In the genomic region with DNA sequence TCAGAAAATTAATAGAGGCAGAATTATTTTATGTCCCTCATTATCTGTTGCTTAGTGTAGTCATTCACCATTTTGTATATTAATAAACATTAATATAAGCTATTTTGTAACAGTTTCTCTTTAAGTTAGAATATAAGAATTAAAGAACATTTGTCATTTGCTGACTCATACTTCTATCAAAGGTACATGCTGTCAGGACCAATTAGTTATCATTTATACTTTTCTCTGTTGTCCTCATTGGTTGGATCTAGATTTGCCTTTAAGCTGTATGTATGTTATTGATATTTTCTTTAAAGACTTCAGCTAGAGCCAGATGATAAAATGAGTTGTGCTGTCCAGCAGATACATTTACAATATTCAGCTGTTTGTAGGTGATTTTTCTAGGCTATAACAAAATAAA, we compare ENCODE assay signal across 3 cellular contexts.
TF ChIP-seq lines count a peak whose summit lies in the region.

No MANE protein-coding gene starts in this region.

TF ChIP-seq in SK-N-SH, 30 proteins besides CTCF, POLR2A, EP300 and RAD21 (continued from another document):
- TF ChIP-seq, protein P1, sequence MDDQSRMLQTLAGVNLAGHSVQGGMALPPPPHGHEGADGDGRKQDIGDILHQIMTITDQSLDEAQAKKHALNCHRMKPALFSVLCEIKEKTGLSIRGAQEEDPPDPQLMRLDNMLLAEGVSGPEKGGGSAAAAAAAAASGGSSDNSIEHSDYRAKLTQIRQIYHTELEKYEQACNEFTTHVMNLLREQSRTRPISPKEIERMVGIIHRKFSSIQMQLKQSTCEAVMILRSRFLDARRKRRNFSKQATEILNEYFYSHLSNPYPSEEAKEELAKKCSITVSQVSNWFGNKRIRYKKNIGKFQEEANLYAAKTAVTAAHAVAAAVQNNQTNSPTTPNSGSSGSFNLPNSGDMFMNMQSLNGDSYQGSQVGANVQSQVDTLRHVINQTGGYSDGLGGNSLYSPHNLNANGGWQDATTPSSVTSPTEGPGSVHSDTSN (IDR thresholded peaks at IDR 0.05) = peak; percentile 50

TF ChIP-seq in SK-N-SH treated with all-trans-retinoic acid at 6 μM for 48 hours, 23 proteins besides CTCF, POLR2A, EP300 and RAD21 (continued from another document):
- TF ChIP-seq, protein P2, sequence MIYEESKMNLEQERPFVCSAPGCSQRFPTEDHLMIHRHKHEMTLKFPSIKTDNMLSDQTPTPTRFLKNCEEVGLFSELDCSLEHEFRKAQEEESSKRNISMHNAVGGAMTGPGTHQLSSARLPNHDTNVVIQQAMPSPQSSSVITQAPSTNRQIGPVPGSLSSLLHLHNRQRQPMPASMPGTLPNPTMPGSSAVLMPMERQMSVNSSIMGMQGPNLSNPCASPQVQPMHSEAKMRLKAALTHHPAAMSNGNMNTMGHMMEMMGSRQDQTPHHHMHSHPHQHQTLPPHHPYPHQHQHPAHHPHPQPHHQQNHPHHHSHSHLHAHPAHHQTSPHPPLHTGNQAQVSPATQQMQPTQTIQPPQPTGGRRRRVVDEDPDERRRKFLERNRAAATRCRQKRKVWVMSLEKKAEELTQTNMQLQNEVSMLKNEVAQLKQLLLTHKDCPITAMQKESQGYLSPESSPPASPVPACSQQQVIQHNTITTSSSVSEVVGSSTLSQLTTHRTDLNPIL (CRISPR knock-in tag; IDR thresholded peaks at IDR 0.05; ENCODE audit: low read depth) = no peak
- TF ChIP-seq ZC3H10 (CRISPR knock-in tag; IDR thresholded peaks at IDR 0.05) = no peak
TF ChIP-seq in SK-N-SH treated with all-trans-retinoic acid at 6 μM for 48 hours: peak in this region for 0.

TF ChIP-seq in K562, 482 proteins besides CTCF, POLR2A, EP300 and RAD21 (continued from another document):
- peak; percentile 73 for TF ChIP-seq C11orf30 (IDR thresholded peaks at IDR 0.05; ENCODE audit: low read depth)
- TF ChIP-seq CREB1 (IDR thresholded peaks at IDR 0.05) = no peak
- TF ChIP-seq CREB1 (CRISPR knock-in tag; IDR thresholded peaks at IDR 0.05) = no peak
- TF ChIP-seq PYGO2 (tag; IDR thresholded peaks at IDR 0.05) = no peak
- TF ChIP-seq, protein P3, sequence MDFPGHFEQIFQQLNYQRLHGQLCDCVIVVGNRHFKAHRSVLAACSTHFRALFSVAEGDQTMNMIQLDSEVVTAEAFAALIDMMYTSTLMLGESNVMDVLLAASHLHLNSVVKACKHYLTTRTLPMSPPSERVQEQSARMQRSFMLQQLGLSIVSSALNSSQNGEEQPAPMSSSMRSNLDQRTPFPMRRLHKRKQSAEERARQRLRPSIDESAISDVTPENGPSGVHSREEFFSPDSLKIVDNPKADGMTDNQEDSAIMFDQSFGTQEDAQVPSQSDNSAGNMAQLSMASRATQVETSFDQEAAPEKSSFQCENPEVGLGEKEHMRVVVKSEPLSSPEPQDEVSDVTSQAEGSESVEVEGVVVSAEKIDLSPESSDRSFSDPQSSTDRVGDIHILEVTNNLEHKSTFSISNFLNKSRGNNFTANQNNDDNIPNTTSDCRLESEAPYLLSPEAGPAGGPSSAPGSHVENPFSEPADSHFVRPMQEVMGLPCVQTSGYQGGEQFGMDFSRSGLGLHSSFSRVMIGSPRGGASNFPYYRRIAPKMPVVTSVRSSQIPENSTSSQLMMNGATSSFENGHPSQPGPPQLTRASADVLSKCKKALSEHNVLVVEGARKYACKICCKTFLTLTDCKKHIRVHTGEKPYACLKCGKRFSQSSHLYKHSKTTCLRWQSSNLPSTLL (IDR thresholded peaks at IDR 0.05) = no peak
- no peak for TF ChIP-seq U2AF2 (optimal IDR thresholded peaks at IDR 0.05; ENCODE audit: low read depth, low read length)
- no peak for TF ChIP-seq ZNF644 (tag; IDR thresholded peaks at IDR 0.05; ENCODE audit: low read depth)
- TF ChIP-seq NFE2 (IDR thresholded peaks at IDR 0.05; ENCODE audit: low read depth) = peak; percentile 53
- TF ChIP-seq MAFG (tag; conservative IDR thresholded peaks at IDR 0.05) = peak; percentile 26; the same call in 1 of the 2 replicates
- TF ChIP-seq KDM5B (IDR thresholded peaks at IDR 0.05; ENCODE audit: insufficient replicate concordance, low read depth, low read length) = no peak
- TF ChIP-seq SMAD3 (CRISPR knock-in tag; conservative IDR thresholded peaks at IDR 0.05) = no peak
- TF ChIP-seq KHSRP (IDR thresholded peaks at IDR 0.05) = no peak
- TF ChIP-seq MAFK (IDR thresholded peaks at IDR 0.05; ENCODE audit: low read length) = peak; percentile 43; the same call in 1 of the 2 replicates
- TF ChIP-seq, protein P4, sequence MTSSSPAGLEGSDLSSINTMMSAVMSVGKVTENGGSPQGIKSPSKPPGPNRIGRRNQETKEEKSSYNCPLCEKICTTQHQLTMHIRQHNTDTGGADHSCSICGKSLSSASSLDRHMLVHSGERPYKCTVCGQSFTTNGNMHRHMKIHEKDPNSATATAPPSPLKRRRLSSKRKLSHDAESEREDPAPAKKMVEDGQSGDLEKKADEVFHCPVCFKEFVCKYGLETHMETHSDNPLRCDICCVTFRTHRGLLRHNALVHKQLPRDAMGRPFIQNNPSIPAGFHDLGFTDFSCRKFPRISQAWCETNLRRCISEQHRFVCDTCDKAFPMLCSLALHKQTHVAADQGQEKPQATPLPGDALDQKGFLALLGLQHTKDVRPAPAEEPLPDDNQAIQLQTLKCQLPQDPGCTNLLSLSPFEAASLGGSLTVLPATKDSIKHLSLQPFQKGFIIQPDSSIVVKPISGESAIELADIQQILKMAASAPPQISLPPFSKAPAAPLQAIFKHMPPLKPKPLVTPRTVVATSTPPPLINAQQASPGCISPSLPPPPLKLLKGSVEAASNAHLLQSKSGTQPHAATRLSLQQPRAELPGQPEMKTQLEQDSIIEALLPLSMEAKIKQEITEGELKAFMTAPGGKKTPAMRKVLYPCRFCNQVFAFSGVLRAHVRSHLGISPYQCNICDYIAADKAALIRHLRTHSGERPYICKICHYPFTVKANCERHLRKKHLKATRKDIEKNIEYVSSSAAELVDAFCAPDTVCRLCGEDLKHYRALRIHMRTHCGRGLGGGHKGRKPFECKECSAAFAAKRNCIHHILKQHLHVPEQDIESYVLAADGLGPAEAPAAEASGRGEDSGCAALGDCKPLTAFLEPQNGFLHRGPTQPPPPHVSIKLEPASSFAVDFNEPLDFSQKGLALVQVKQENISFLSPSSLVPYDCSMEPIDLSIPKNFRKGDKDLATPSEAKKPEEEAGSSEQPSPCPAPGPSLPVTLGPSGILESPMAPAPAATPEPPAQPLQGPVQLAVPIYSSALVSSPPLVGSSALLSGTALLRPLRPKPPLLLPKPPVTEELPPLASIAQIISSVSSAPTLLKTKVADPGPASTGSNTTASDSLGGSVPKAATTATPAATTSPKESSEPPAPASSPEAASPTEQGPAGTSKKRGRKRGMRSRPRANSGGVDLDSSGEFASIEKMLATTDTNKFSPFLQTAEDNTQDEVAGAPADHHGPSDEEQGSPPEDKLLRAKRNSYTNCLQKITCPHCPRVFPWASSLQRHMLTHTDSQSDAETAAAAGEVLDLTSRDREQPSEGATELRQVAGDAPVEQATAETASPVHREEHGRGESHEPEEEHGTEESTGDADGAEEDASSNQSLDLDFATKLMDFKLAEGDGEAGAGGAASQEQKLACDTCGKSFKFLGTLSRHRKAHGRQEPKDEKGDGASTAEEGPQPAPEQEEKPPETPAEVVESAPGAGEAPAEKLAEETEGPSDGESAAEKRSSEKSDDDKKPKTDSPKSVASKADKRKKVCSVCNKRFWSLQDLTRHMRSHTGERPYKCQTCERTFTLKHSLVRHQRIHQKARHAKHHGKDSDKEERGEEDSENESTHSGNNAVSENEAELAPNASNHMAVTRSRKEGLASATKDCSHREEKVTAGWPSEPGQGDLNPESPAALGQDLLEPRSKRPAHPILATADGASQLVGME (CRISPR knock-in tag; IDR thresholded peaks at IDR 0.05) = no peak
- TF ChIP-seq CBX8 (IDR thresholded peaks at IDR 0.05; ENCODE audit: borderline replicate concordance, extremely low read depth, low read depth, low read length, poor library complexity, severe bottlenecking) = no peak
- no peak for TF ChIP-seq COPS2 (conservative IDR thresholded peaks at IDR 0.05)
- TF ChIP-seq, protein P5, sequence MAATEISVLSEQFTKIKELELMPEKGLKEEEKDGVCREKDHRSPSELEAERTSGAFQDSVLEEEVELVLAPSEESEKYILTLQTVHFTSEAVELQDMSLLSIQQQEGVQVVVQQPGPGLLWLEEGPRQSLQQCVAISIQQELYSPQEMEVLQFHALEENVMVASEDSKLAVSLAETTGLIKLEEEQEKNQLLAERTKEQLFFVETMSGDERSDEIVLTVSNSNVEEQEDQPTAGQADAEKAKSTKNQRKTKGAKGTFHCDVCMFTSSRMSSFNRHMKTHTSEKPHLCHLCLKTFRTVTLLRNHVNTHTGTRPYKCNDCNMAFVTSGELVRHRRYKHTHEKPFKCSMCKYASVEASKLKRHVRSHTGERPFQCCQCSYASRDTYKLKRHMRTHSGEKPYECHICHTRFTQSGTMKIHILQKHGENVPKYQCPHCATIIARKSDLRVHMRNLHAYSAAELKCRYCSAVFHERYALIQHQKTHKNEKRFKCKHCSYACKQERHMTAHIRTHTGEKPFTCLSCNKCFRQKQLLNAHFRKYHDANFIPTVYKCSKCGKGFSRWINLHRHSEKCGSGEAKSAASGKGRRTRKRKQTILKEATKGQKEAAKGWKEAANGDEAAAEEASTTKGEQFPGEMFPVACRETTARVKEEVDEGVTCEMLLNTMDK (IDR thresholded peaks at IDR 0.05; ENCODE audit: borderline replicate concordance, insufficient read depth, low read depth, low read length, poor library complexity, severe bottlenecking) = no peak
- TF ChIP-seq, protein P6, sequence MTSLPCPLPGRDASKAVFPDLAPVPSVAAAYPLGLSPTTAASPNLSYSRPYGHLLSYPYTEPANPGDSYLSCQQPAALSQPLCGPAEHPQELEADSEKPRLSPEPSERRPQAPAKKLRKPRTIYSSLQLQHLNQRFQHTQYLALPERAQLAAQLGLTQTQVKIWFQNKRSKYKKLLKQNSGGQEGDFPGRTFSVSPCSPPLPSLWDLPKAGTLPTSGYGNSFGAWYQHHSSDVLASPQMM (CRISPR knock-in tag; IDR thresholded peaks at IDR 0.05) = no peak
- TF ChIP-seq ARID2 (IDR thresholded peaks at IDR 0.05) = no peak
- TF ChIP-seq MAFF (IDR thresholded peaks at IDR 0.05; ENCODE audit: low read length) = peak; percentile 33; the same call in 1 of the 2 replicates
- peak; percentile 82 for TF ChIP-seq ZNF316 (IDR thresholded peaks at IDR 0.05)
- TF ChIP-seq BRCA1 (IDR thresholded peaks at IDR 0.05) = no peak
- TF ChIP-seq BRCA1 (CRISPR knock-in tag; IDR thresholded peaks at IDR 0.05) = no peak
- TF ChIP-seq, protein P7, sequence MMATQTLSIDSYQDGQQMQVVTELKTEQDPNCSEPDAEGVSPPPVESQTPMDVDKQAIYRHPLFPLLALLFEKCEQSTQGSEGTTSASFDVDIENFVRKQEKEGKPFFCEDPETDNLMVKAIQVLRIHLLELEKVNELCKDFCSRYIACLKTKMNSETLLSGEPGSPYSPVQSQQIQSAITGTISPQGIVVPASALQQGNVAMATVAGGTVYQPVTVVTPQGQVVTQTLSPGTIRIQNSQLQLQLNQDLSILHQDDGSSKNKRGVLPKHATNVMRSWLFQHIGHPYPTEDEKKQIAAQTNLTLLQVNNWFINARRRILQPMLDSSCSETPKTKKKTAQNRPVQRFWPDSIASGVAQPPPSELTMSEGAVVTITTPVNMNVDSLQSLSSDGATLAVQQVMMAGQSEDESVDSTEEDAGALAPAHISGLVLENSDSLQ (IDR thresholded peaks at IDR 0.05) = 0 out of 2 replicates have a peak, but pooled peaks have one; percentile 8
